ENCODE assay signal across 20 cellular contexts in the genomic region with DNA sequence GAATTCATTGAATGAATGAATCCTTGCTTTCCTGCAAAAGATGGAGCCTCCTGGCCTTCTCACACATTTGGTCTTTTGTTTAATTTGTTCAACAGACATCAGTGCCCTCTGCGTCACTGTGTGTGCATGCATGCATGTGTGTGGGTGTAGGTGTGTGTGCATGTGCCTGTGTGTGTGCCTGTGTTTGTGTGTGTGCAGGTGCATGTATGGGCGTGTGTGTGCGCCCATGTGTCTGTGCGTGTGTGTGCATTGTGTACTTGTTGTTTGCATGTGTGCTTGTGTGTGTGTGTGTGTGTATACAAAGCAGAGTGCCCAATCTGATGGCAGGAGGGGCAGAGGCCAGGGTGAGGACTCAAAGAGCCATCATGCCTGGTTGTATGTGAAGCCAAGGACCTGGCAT. TPM values are rescaled to one million over a fixed set of nuclear protein-coding genes. Genes with fewer than 3 reads are reported as not detected.
DNase-seq lines count a peak whose midpoint lies in the region; ATAC-seq, FAIRE-seq and TF ChIP-seq lines count a peak whose summit lies in the region.
"Had no signal": no experiment of that assay in that cellular context is flagged by ENCODE, and none has a peak within 500 bp of the region (broad histone marks: within the 10 kb centered on the region; RNA-seq: fewer than 3 reads in every experiment).

No MANE protein-coding gene starts in this region.

- H3K27ac ChIP-seq in HEK293 (ENCODE audit: extremely low read depth, low read depth, low read length) (no peak overlapping the region), K562 (ENCODE audit: extremely low read depth, low read depth, low read length) (no peak overlapping the region), endodermal cell (ENCODE audit: low read depth, low read length) (no peak overlapping the region), osteoblast (ENCODE audit: low read depth, low read length) (no peak overlapping the region), mesendoderm (ENCODE audit: low read depth, low read length) (no peak overlapping the region)
- H3K27ac ChIP-seq: BLaER1 treated with 17β-estradiol and CSF1 and Interleukin-3, amounts not matched to agents 10 nM and 100 nM; GM23248 had no signal

- no peak for FAIRE-seq in K562 (lab: Jason Lieb, UNC)
- FAIRE-seq: GM19239, H54 had no signal

- intact Hi-C loops in K562 (cut with micrococcal nuclease): no loop called here

- H4K5ac ChIP-seq in mesendoderm (ENCODE audit: low read length): no peak overlapping the region

- no peaks in the 10 kb centered on the region for H3K9me3 ChIP-seq in HEK293 (ENCODE audit: control insufficient read depth, insufficient read depth, low read depth, low read length)
- no peaks in the 10 kb centered on the region; the same call in 1 of the 2 replicates for H3K9me3 ChIP-seq in K562 (replicated peaks; ENCODE audit: control insufficient read depth, insufficient read depth, low read depth, low read length)
- H3K9me3 ChIP-seq in endodermal cell (ENCODE audit: control insufficient read depth, low read length): no peaks in the 10 kb centered on the region
- H3K9me3 ChIP-seq in osteoblast (ENCODE audit: low read depth, low read length): no peaks in the 10 kb centered on the region
- H3K9me3 ChIP-seq: BLaER1 treated with 17β-estradiol and CSF1 and Interleukin-3, amounts not matched to agents 10 nM and 100 nM had no signal

- WGBS in K562 (ENCODE audit: insufficient coverage, low coverage, missing lambda C conversion rate): 65% methylated on average over 4 of the region's 4 CpGs
- WGBS in endodermal cell (ENCODE audit: insufficient coverage in 1 of 2, insufficient read length in 1 of 2), 2 experiments: 77% methylated on average over 4 of the region's 4 CpGs; no CpG with 5 or more reads in 1 of the 2 experiments
- WGBS in mesendoderm (ENCODE audit: extremely low coverage, insufficient coverage, low lambda C conversion rate): no CpG with 5 or more reads among the region's 4 CpGs

- H3K79me1 ChIP-seq in mesendoderm (ENCODE audit: low read length): no peaks in the 10 kb centered on the region

- H4K20me1 ChIP-seq in K562 (replicated peaks; ENCODE audit: control insufficient read depth, insufficient read depth, low read length) (no peaks in the 10 kb centered on the region), osteoblast (ENCODE audit: insufficient read depth, low read length) (no peaks in the 10 kb centered on the region)
- H4K20me1 ChIP-seq: BLaER1 treated with 17β-estradiol and CSF1 and Interleukin-3, amounts not matched to agents 10 nM and 100 nM had no signal

- no peak overlapping the region for H2BK5ac ChIP-seq in mesendoderm (ENCODE audit: low read length)

- DNase-seq in K562 (ENCODE audit: extremely low read depth in 1 of 4, low spot score in 3 of 4) (no peak), endodermal cell (peak; percentile 34), osteoblast (ENCODE audit: insufficient read length, low spot score, missing footprints) (peak; percentile 35), chondrocyte (ENCODE audit: low spot score) (no peak), GM13977 (ENCODE audit: low spot score) (no peak), mesendoderm (no peak)
- no peak for DNase-seq in activated CD8-positive, alpha-beta memory T cell treated with anti-CD3 and anti-CD28 coated beads, Interleukin-2, amount 50 U/mL, for 4 hours
- DNase-seq: Calu3; CD8-positive, alpha-beta T cell; DMS79 treated with DMSO at 0.1 percent for 48 hours; GF-D8; GM23248; HCEC 1CT; HFFc6 had no signal

- no peaks in the 10 kb centered on the region for H3K27me3 ChIP-seq in K562 (ENCODE audit: control insufficient read depth in 2 of 2, insufficient read depth in 2 of 2, low read length in 2 of 2)
- no peaks in the 10 kb centered on the region for H3K27me3 ChIP-seq in endodermal cell (ENCODE audit: control insufficient read depth, insufficient read depth, low read length, poor library complexity, severe bottlenecking)
- peaks cover 15% of the 10 kb centered on the region for H3K27me3 ChIP-seq in osteoblast (ENCODE audit: insufficient read depth, low read length)
- H3K27me3 ChIP-seq in mesendoderm (ENCODE audit: insufficient read depth, low read length, poor library complexity): no peaks in the 10 kb centered on the region
- H3K27me3 ChIP-seq: BLaER1 treated with 17β-estradiol and CSF1 and Interleukin-3, amounts not matched to agents 10 nM and 100 nM had no signal

- H3K79me2 ChIP-seq in K562 (ENCODE audit: control insufficient read depth, insufficient read depth, low read length) (peaks cover 13% of the 10 kb centered on the region), osteoblast (ENCODE audit: insufficient read depth, low read length) (no peaks in the 10 kb centered on the region), mesendoderm (ENCODE audit: control insufficient read depth, insufficient read depth, low read length) (no peaks in the 10 kb centered on the region)

- CTCF ChIA-PET in HEK293 (lab: Yijun Ruan, JAX): interaction anchor here (2.9 kb wide), 1 partner anchor 116 kb away, joined by 11 read pairs; no protein-coding TSS in a partner anchor
- CTCF ChIA-PET in K562 (lab: Yijun Ruan, JAX; ENCODE audit: low intra/inter-chr PET ratio): no interaction called here

- H3K9me1 ChIP-seq in K562 (ENCODE audit: control insufficient read depth, insufficient read depth, low read length): peaks cover 1% of the 10 kb centered on the region

- TF ChIP-seq RAD21 in K562 (CRISPR knock-in tag; conservative IDR thresholded peaks at IDR 0.05 in 1 of 2, IDR thresholded peaks at IDR 0.05 in 1 of 2): no peak

- H3K56ac ChIP-seq in mesendoderm (ENCODE audit: low read length): no peak overlapping the region

- H3K4me1 Mint-ChIP-seq in endodermal cell (peaks cover 29% of the 10 kb centered on the region), chondrocyte (ENCODE audit: low read depth) (peaks cover 30% of the 10 kb centered on the region)
- H3K4me1 Mint-ChIP-seq: B cell had no signal

- ATAC-seq in K562: no peak
- ATAC-seq: CD8-positive, alpha-beta T cell had no signal

- no peak overlapping the region for H3K23ac ChIP-seq in mesendoderm (ENCODE audit: low read length)

- no peak for TF ChIP-seq POLR2A in K562 (conservative IDR thresholded peaks at IDR 0.05)

- in situ Hi-C loops in K562 (cut with MboI) (loop anchor here (25.0 kb wide), 1 partner anchor 1050 kb away; no protein-coding TSS in a partner anchor), GM13977 (cut with MboI; ENCODE audit: low pct_unique_long_range_greater_than_20kb, low sequenced_read_pairs, unreplicated experiment) (no loop called here)

- H4K8ac ChIP-seq in mesendoderm (ENCODE audit: low read depth, low read length): no peak overlapping the region

- H2AFZ ChIP-seq in K562 (ENCODE audit: low read depth, low read length): no peak overlapping the region
- no peak overlapping the region for H2AFZ ChIP-seq in osteoblast (ENCODE audit: low read length)
- H2AFZ ChIP-seq: GM23248 had no signal

- H3K4me3 ChIP-seq in HEK293 (ENCODE audit: low read depth, low read length) (no peak overlapping the region), K562 (no peak overlapping the region), endodermal cell (ENCODE audit: low read length) (no peak overlapping the region), osteoblast (ENCODE audit: insufficient read depth, low read length) (no peak overlapping the region), mesendoderm (ENCODE audit: low read length) (no peak overlapping the region)
- H3K4me3 ChIP-seq: BLaER1 treated with 17β-estradiol and CSF1 and Interleukin-3, amounts not matched to agents 10 nM and 100 nM; GM23248 had no signal

- H3K18ac ChIP-seq in mesendoderm (ENCODE audit: low read length): no peak overlapping the region

- H3K36me3 Mint-ChIP-seq in endodermal cell (ENCODE audit: low read depth) (no peaks in the 10 kb centered on the region), chondrocyte (ENCODE audit: low read depth) (no peaks in the 10 kb centered on the region)
- H3K36me3 Mint-ChIP-seq: CD8-positive, alpha-beta T cell had no signal

- H3K4me3 Mint-ChIP-seq in endodermal cell (no peak overlapping the region), chondrocyte (ENCODE audit: unreplicated experiment) (no peak overlapping the region)
- H3K4me3 Mint-ChIP-seq: B cell; CD8-positive, alpha-beta T cell; HFFc6 had no signal

- no peak overlapping the region for H3K27ac Mint-ChIP-seq in endodermal cell
- no peak overlapping the region for H3K27ac Mint-ChIP-seq in chondrocyte (ENCODE audit: unreplicated experiment)
- H3K27ac Mint-ChIP-seq: B cell; CD8-positive, alpha-beta T cell; HFFc6 had no signal

- H2AK5ac ChIP-seq in mesendoderm (ENCODE audit: low read length): no peak overlapping the region

- H3K9ac ChIP-seq in K562 (ENCODE audit: insufficient read depth in 1 of 2, low read depth in 2 of 2, low read length in 2 of 2) (no peak overlapping the region), endodermal cell (ENCODE audit: extremely low read depth, low read length, poor library complexity, severe bottlenecking) (no peak overlapping the region), mesendoderm (ENCODE audit: low read length) (no peak overlapping the region)
- H3K9ac ChIP-seq: BLaER1 treated with 17β-estradiol and CSF1 and Interleukin-3, amounts not matched to agents 10 nM and 100 nM; GM23248 had no signal

- H3K4me2 ChIP-seq in K562 (ENCODE audit: insufficient read depth, low read length) (no peak overlapping the region), osteoblast (ENCODE audit: insufficient read depth, low read length) (no peak overlapping the region), mesendoderm (ENCODE audit: low read length) (no peak overlapping the region)
- H3K4me2 ChIP-seq: BLaER1 treated with 17β-estradiol and CSF1 and Interleukin-3, amounts not matched to agents 10 nM and 100 nM had no signal

- H3K27me3 Mint-ChIP-seq in endodermal cell (ENCODE audit: insufficient read depth) (peaks cover under 1% of the 10 kb centered on the region), chondrocyte (ENCODE audit: low read depth) (no peaks in the 10 kb centered on the region)
- H3K27me3 Mint-ChIP-seq: B cell had no signal

- H3K4me1 ChIP-seq in HEK293 (ENCODE audit: control insufficient read depth, insufficient read depth, low read length) (no peaks in the 10 kb centered on the region), K562 (replicated peaks in 1 of 2; ENCODE audit: control insufficient read depth in 2 of 2, insufficient read depth in 2 of 2, low read length in 2 of 2) (peaks cover 48 to 66% of the 10 kb centered on the region in 2 experiments), endodermal cell (ENCODE audit: control insufficient read depth, insufficient read depth, low read length) (peaks cover 7% of the 10 kb centered on the region), osteoblast (ENCODE audit: insufficient read depth, low read length) (peaks cover 8% of the 10 kb centered on the region), mesendoderm (ENCODE audit: control insufficient read depth, low read depth, low read length) (peaks cover 12% of the 10 kb centered on the region)

- no peak overlapping the region for H2BK120ac ChIP-seq in mesendoderm (ENCODE audit: low read depth, low read length)

- TF ChIP-seq CTCF in HEK293 (tag by site-specific recombination; IDR thresholded peaks at IDR 0.05) (no peak), K562 (IDR thresholded peaks at IDR 0.05 in 2 of 3, conservative IDR thresholded peaks at IDR 0.05 in 1 of 3; ENCODE audit: insufficient read depth in 2 of 3, low read depth in 1 of 3, low read length in 3 of 3) (no peak), endodermal cell (conservative IDR thresholded peaks at IDR 0.05) (no peak), osteoblast (IDR thresholded peaks at IDR 0.05; ENCODE audit: extremely low read depth, low read depth, low read length) (no peak), chondrocyte (IDR thresholded peaks at IDR 0.05) (no peak), GM13977 (IDR thresholded peaks at IDR 0.05; ENCODE audit: extremely low read depth, insufficient read depth, missing control alignments) (no peak)

- H3K36me3 ChIP-seq in HEK293 (ENCODE audit: control insufficient read depth in 2 of 2, insufficient read depth in 1 of 2, low read length in 2 of 2) (no peaks in the 10 kb centered on the region), K562 (ENCODE audit: control insufficient read depth, insufficient read depth, low read length) (no peaks in the 10 kb centered on the region), endodermal cell (ENCODE audit: control insufficient read depth, insufficient read depth, low read length) (no peaks in the 10 kb centered on the region), osteoblast (ENCODE audit: insufficient read depth, low read length) (no peaks in the 10 kb centered on the region), mesendoderm (ENCODE audit: control insufficient read depth, insufficient read depth, low read length) (no peaks in the 10 kb centered on the region)
- H3K36me3 ChIP-seq: BLaER1 treated with 17β-estradiol and CSF1 and Interleukin-3, amounts not matched to agents 10 nM and 100 nM had no signal

- BruUV-seq in K562 (replicated peaks; lab: Mats Ljungman, UMichigan): no TSS peak

- TF ChIP-seq EP300 in K562 (IDR thresholded peaks at IDR 0.05; ENCODE audit: low read length): no peak

- H3K9me3 Mint-ChIP-seq in endodermal cell: no peaks in the 10 kb centered on the region
- H3K9me3 Mint-ChIP-seq in chondrocyte (ENCODE audit: low read depth): no peaks in the 10 kb centered on the region
- H3K9me3 Mint-ChIP-seq: CD8-positive, alpha-beta T cell; HFFc6 had no signal

- POLR2A ChIA-PET in HEK293 (lab: Yijun Ruan, JAX): no interaction called here
- POLR2A ChIA-PET in K562 (lab: Yijun Ruan, JAX): no interaction called here

- H2BK15ac ChIP-seq in mesendoderm (replicated peaks; ENCODE audit: low read depth): no peak overlapping the region

- no peak overlapping the region for H3K4ac ChIP-seq in mesendoderm (ENCODE audit: low read depth, low read length)

RNA-seq across cellular contexts. Expression of a gene that starts 36.0 kb away (rescaled TPM):
- 15.7 and 23.6 TPM in 2 replicates for total RNA-seq in K562 (2011; cell fraction: chromatin; rRNA removed; ENCODE audit: low replicate concordance)
- 8.0 and 10.7 TPM in 2 replicates for total RNA-seq in K562 (2011; cell fraction: nucleolus; rRNA removed)
- 19.4 and 25.1 TPM in 2 replicates for total RNA-seq in K562 (2011; cell fraction: nucleoplasm; rRNA removed)
- total RNA-seq in K562 (2014; rRNA removed) (0.68 and 0.78 TPM in 2 replicates), K562 (2014; rRNA removed; fragmentation: Illumina TruSeq; extraction: Trizol) (0.48 and 0.62 TPM in 2 replicates), K562 (2015; rRNA removed; fragmentation: Illumina TruSeq; extraction: Trizol) (0.57 and 0.58 TPM in 2 replicates), K562 (2021) (2.0 and 2.4 TPM in 2 replicates), endodermal cell (under 1 TPM; 0.18 to 0.24 TPM), osteoblast (under 0.01 and 0.29 TPM in 2 replicates), chondrocyte (0.07 to 0.15 TPM in 2 of 3 replicates, not detected in the other)
- polyA plus RNA-seq in K562 (2011; rRNA removed) (0.52 and 1.5 TPM in 2 replicates), K562 (2014; fragmentation: Illumina TruSeq; extraction: Trizol) (0.58 and 0.68 TPM in 2 replicates), K562 (2014; fragmentation: Nextera tagmentation; extraction: Ambion mirVana) (under 1 TPM; 0.56 to 0.69 TPM), K562 (2014; rRNA removed) (2.0 and 2.3 TPM in 2 replicates)
- 0.60 and 1.3 TPM in 2 replicates for polyA plus RNA-seq in K562 (2011; cell fraction: cytosol; rRNA removed)
- 3.0 and 4.6 TPM in 2 replicates for polyA plus RNA-seq in K562 (2011; cell fraction: nucleus; rRNA removed)
- polyA plus RNA-seq in K562 (2012): 0.73 and 1.5 TPM in 2 replicates
- 0.21 and 0.72 TPM in 2 replicates for polyA minus RNA-seq in K562 (2011; rRNA and poly(A)+ RNA removed)
- 0.64 TPM in 1 of 2 replicates, not detected in the other for polyA minus RNA-seq in K562 (2011; cell fraction: cytosol; rRNA and poly(A)+ RNA removed)
- 0.81 and 4.7 TPM in 2 replicates for polyA minus RNA-seq in K562 (2011; cell fraction: nucleus; rRNA and poly(A)+ RNA removed)
- 0.28 TPM for polyA plus RNA-seq in endodermal cell (2013, experiment 1 of 2)
- 0.41 TPM for polyA plus RNA-seq in endodermal cell (2013, experiment 2 of 2)
- polyA plus RNA-seq in mesendoderm (2013, experiment 1 of 2): not detected
- polyA plus RNA-seq in mesendoderm (2013, experiment 2 of 2): not detected
- total RNA-seq: A172, Calu3, GM23248, HFFc6 had no signal
- polyA plus RNA-seq: GM23248 had no signal

RNA-seq across cellular contexts. Expression of a gene that starts 52.6 kb away (rescaled TPM):
- total RNA-seq in K562 (2011; cell fraction: chromatin; rRNA removed; ENCODE audit: low replicate concordance): 83.7 and 101 TPM in 2 replicates
- 37.2 and 38.4 TPM in 2 replicates for total RNA-seq in K562 (2011; cell fraction: nucleolus; rRNA removed)
- total RNA-seq in K562 (2011; cell fraction: nucleoplasm; rRNA removed): 54.0 and 63.1 TPM in 2 replicates
- total RNA-seq in K562 (2014; rRNA removed) (14.8 and 17.9 TPM in 2 replicates), K562 (2014; rRNA removed; fragmentation: Illumina TruSeq; extraction: Trizol) (9.7 and 10.6 TPM in 2 replicates), K562 (2015; rRNA removed; fragmentation: Illumina TruSeq; extraction: Trizol) (13.8 and 14.1 TPM in 2 replicates), K562 (2021) (33.2 and 36.2 TPM in 2 replicates), endodermal cell (10 to 100 TPM; 39.6 to 50.7 TPM), osteoblast (5.9 and 6.2 TPM in 2 replicates), chondrocyte (37.7 to 42.7 TPM (median 40.0 TPM) in 3 replicates)
- polyA plus RNA-seq in K562 (2011; rRNA removed) (11.6 and 15.4 TPM in 2 replicates), K562 (2014; fragmentation: Illumina TruSeq; extraction: Trizol) (14.8 and 16.0 TPM in 2 replicates), K562 (2014; fragmentation: Nextera tagmentation; extraction: Ambion mirVana) (1 to 10 TPM; 5.1 to 6.6 TPM), K562 (2014; rRNA removed) (13.6 and 15.9 TPM in 2 replicates)
- 9.9 and 14.8 TPM in 2 replicates for polyA plus RNA-seq in K562 (2011; cell fraction: cytosol; rRNA removed)
- polyA plus RNA-seq in K562 (2011; cell fraction: nucleus; rRNA removed): 42.8 and 74.6 TPM in 2 replicates
- 15.9 and 17.9 TPM in 2 replicates for polyA plus RNA-seq in K562 (2012)
- 10.1 and 11.5 TPM in 2 replicates for polyA minus RNA-seq in K562 (2011; rRNA and poly(A)+ RNA removed)
- polyA minus RNA-seq in K562 (2011; cell fraction: cytosol; rRNA and poly(A)+ RNA removed): 15.5 and 25.2 TPM in 2 replicates
- polyA minus RNA-seq in K562 (2011; cell fraction: nucleus; rRNA and poly(A)+ RNA removed): 17.2 and 19.1 TPM in 2 replicates
- polyA plus RNA-seq in endodermal cell (2013, experiment 1 of 2): 44.8 TPM
- polyA plus RNA-seq in endodermal cell (2013, experiment 2 of 2): 45.4 TPM
- polyA plus RNA-seq in mesendoderm (2013, experiment 1 of 2): 9.5 TPM
- 9.0 TPM for polyA plus RNA-seq in mesendoderm (2013, experiment 2 of 2)

Comparison
In these comparisons a context has a peak if more than half of its experiments do, and no peak if none do; other contexts are left out.
1. DNase-seq: peak in endodermal cell (single experiment) and osteoblast (single experiment); none in K562 (0 of 4), activated CD8-positive, alpha-beta memory T cell treated with anti-CD3 and anti-CD28 coated beads, Interleukin-2, amount 50 U/mL, for 4 hours (single experiment), chondrocyte (single experiment), GM13977 (single experiment) and mesendoderm (single experiment).